ENCODE assay signal across 14 cellular contexts in genomic region chr3:194381460-194381875, GRCh38. TPM values are rescaled to one million over a fixed set of nuclear protein-coding genes. Genes with fewer than 3 reads are reported as not detected.
A peak's percentile ranks its signal among the peaks of the same experiment; 100 is the strongest.
DNase-seq lines count a peak whose midpoint lies in the region; ATAC-seq and TF ChIP-seq lines count a peak whose summit lies in the region.
"Had no signal": no experiment of that assay in that cellular context is flagged by ENCODE, and none has a peak within 500 bp of the region (broad histone marks: within the 10 kb centered on the region; RNA-seq: fewer than 3 reads in every experiment).

No MANE protein-coding gene starts in this region.

- BruUV-seq in MCF 10A (replicated peaks; lab: Mats Ljungman, UMichigan): no TSS peak

- H3K9me3 ChIP-seq in SK-N-SH: no peaks in the 10 kb centered on the region
- no peaks in the 10 kb centered on the region for H3K9me3 ChIP-seq in upper lobe of right lung
- H3K9me3 ChIP-seq in transverse colon: no peaks in the 10 kb centered on the region

- H3K4me3 ChIP-seq in SK-N-SH (ENCODE audit: low read depth in 2 of 2, low read length in 1 of 2) (peak overlapping the region; percentile 38 to 50), upper lobe of right lung (no peak overlapping the region), transverse colon (no peak overlapping the region)

- H3K36me3 ChIP-seq in SK-N-SH (replicated peaks in 1 of 2; ENCODE audit: control insufficient read depth in 1 of 2, insufficient read depth in 2 of 2, low read length in 1 of 2) (no peaks in the 10 kb centered on the region), upper lobe of right lung (no peaks in the 10 kb centered on the region), transverse colon (no peaks in the 10 kb centered on the region)

- POLR2A ChIA-PET in MCF 10A (lab: Yijun Ruan, JAX) (no interaction called here), SK-N-SH (lab: Yijun Ruan, JAX) (no interaction called here)

- no peaks in the 10 kb centered on the region for H4K20me1 ChIP-seq in SK-N-SH (ENCODE audit: insufficient read depth)

- H3K27me3 Mint-ChIP-seq in MCF 10A (ENCODE audit: insufficient read depth, unreplicated experiment): peaks cover 45% of the 10 kb centered on the region

- TF ChIP-seq POLR2A in transverse colon (IDR thresholded peaks at IDR 0.05): no peak

- H2AFZ ChIP-seq in SK-N-SH (ENCODE audit: low read depth): peak overlapping the region; percentile 86

- WGBS in SK-N-SH (ENCODE audit: low lambda C conversion rate): 22% methylated on average over 6 of the region's 17 CpGs
- WGBS in transverse colon (ENCODE audit: low coverage in 1 of 2), 2 donors: 45 to 66% methylated on average over 2 to 17 of the region's 17 CpGs

- in situ Hi-C loops in T47D (cut with HindIII; ENCODE audit: low pct_unique_long_range_greater_than_20kb, low sequenced_read_pairs): no loop called here
- in situ Hi-C loops in transverse colon (cut with MboI; ENCODE audit: low pct_ligation_motif_present in 1 of 4, low pct_unique_long_range_greater_than_20kb in 1 of 4, low sequenced_read_pairs in 3 of 4): no loop called here

- ATAC-seq in upper lobe of right lung (peak; percentile 64), HG03045 (IDR thresholded peaks at IDR 0.05; ENCODE audit: unreplicated experiment) (no peak)

- H3K9me2 ChIP-seq in SK-N-SH: no peaks in the 10 kb centered on the region

- no peak overlapping the region for H3K27ac Mint-ChIP-seq in MCF 10A (ENCODE audit: low read depth, unreplicated experiment)
- H3K27ac Mint-ChIP-seq: nephron; T-helper 2 cell treated with Interferon-gamma antibody and Interleukin-4, amounts not matched to agents 5 μg/mL and 100 μg/mL, for 36 hours had no signal

- no peak for TF ChIP-seq CTCF in MCF 10A (IDR thresholded peaks at IDR 0.05; ENCODE audit: unreplicated experiment)
- no peak for TF ChIP-seq CTCF in SK-N-SH (IDR thresholded peaks at IDR 0.05)
- no peak for TF ChIP-seq CTCF in upper lobe of right lung (IDR thresholded peaks at IDR 0.05)
- TF ChIP-seq CTCF in transverse colon (IDR thresholded peaks at IDR 0.05): no peak

- CTCF ChIA-PET in MCF 10A (lab: Yijun Ruan, JAX): no interaction called here
- CTCF ChIA-PET in SK-N-SH (lab: Yijun Ruan, JAX): interaction anchor here (1.0 to 1.7 kb wide), 3 partner anchors 22 to 48 kb away, joined by 3 to 8 read pairs (median 5); no protein-coding TSS in a partner anchor

- H3K27ac ChIP-seq in SK-N-SH (ENCODE audit: low read depth in 2 of 2, low read length in 1 of 2) (no peak overlapping the region), upper lobe of right lung (no peak overlapping the region), transverse colon (no peak overlapping the region)

- no peaks in the 10 kb centered on the region for H3K79me2 ChIP-seq in SK-N-SH (ENCODE audit: insufficient read depth)

- intact Hi-C loops in MCF 10A (cut with micrococcal nuclease): no loop called here
- intact Hi-C loops in upper lobe of right lung (cut with DNase I): no loop called here
- intact Hi-C loops in transverse colon (cut with DNase I; ENCODE audit: low total_unique reads): no loop called here

- H3K4me1 ChIP-seq in SK-N-SH (ENCODE audit: control insufficient read depth in 1 of 2, insufficient read depth in 2 of 2, low read depth in 1 of 2, low read length in 1 of 2): peaks cover 0 to 4% of the 10 kb centered on the region in 2 experiments; a peak in 1 of 4 replicates
- H3K4me1 ChIP-seq in upper lobe of right lung: no peaks in the 10 kb centered on the region
- H3K4me1 ChIP-seq in transverse colon: no peaks in the 10 kb centered on the region

- DNase-seq in T47D (ENCODE audit: low read depth in 1 of 2, low spot score in 1 of 2): peak; percentile 83 to 93
- no peak for DNase-seq in MCF 10A (ENCODE audit: unreplicated experiment)
- peak; percentile 87 for DNase-seq in SK-N-SH
- DNase-seq in islet precursor cell: peak; percentile 53
- DNase-seq in upper lobe of right lung: peak; percentile 60
- DNase-seq in transverse colon: no peak
- DNase-seq in stimulated activated CD8-positive, alpha-beta memory T cell treated with anti-CD3 and anti-CD28 coated beads, Interleukin-4, amount 100 ng/mL, for 48 hours: no peak
- DNase-seq: foreskin melanocyte, NCI-H1930 had no signal

- no peak for TF ChIP-seq EP300 in SK-N-SH (IDR thresholded peaks at IDR 0.05; ENCODE audit: borderline replicate concordance in 1 of 2, low read depth in 1 of 2, low read length in 1 of 2)
- TF ChIP-seq EP300 in transverse colon (IDR thresholded peaks at IDR 0.05; ENCODE audit: low read depth): no peak

- H3F3A ChIP-seq in SK-N-SH (replicated peaks; ENCODE audit: insufficient read depth): no peaks in the 10 kb centered on the region

- no peaks in the 10 kb centered on the region for H3K36me3 Mint-ChIP-seq in MCF 10A (ENCODE audit: insufficient read depth, unreplicated experiment)

- no peak overlapping the region for H3K4me3 Mint-ChIP-seq in MCF 10A (ENCODE audit: unreplicated experiment)
- H3K4me3 Mint-ChIP-seq: nephron; T-helper 2 cell treated with Interferon-gamma antibody and Interleukin-4, amounts not matched to agents 5 μg/mL and 100 μg/mL, for 36 hours had no signal

- no peak overlapping the region for H3K9ac ChIP-seq in SK-N-SH

- no peak for TF ChIP-seq RAD21 in SK-N-SH (IDR thresholded peaks at IDR 0.05; ENCODE audit: low read length)

- H3K4me2 ChIP-seq in SK-N-SH: peak overlapping the region; percentile 69

- no peaks in the 10 kb centered on the region for H3K4me1 Mint-ChIP-seq in MCF 10A (ENCODE audit: insufficient read depth, unreplicated experiment)
- H3K4me1 Mint-ChIP-seq: nephron had no signal

- no peaks in the 10 kb centered on the region; the same call in 1 of the 2 replicates for H3K27me3 ChIP-seq in SK-N-SH (ENCODE audit: insufficient read depth)
- peaks cover 11% of the 10 kb centered on the region for H3K27me3 ChIP-seq in upper lobe of right lung
- no peaks in the 10 kb centered on the region for H3K27me3 ChIP-seq in transverse colon

- H3K9me3 Mint-ChIP-seq in MCF 10A (ENCODE audit: unreplicated experiment): no peaks in the 10 kb centered on the region
- H3K9me3 Mint-ChIP-seq: nephron; T-helper 2 cell treated with Interferon-gamma antibody and Interleukin-4, amounts not matched to agents 5 μg/mL and 100 μg/mL, for 36 hours had no signal

TF ChIP-seq in SK-N-SH, 30 proteins besides CTCF, POLR2A, EP300 and RAD21:
- TF ChIP-seq GATA2 (CRISPR knock-in tag; IDR thresholded peaks at IDR 0.05) (no peak), RFX5 (IDR thresholded peaks at IDR 0.05; ENCODE audit: low read length) (0 out of 2 replicates have a peak, but pooled peaks have one; percentile 33)

RNA-seq across cellular contexts. Expression of gene LRRC15, which starts 11.9 kb away (rescaled TPM):
- total RNA-seq in MCF 10A (2022) (not detected in 2 replicates), upper lobe of right lung (1.1 TPM), transverse colon (under 1 TPM in 2 of 4 donors, not detected in 2; 0.14 to 0.32 TPM)
- polyA plus RNA-seq in SK-N-SH (2012; rRNA removed): 0.02 and 0.03 TPM in 2 replicates
- 0.01 and 0.03 TPM in 2 replicates for polyA plus RNA-seq in SK-N-SH (2012; cell fraction: cytosol; rRNA removed)
- polyA plus RNA-seq in SK-N-SH (2012; cell fraction: nucleus; rRNA removed): 0.04 and 0.05 TPM in 2 replicates

RNA-seq across cellular contexts. Expression of gene GP5, which starts 17.6 kb away (rescaled TPM):
- total RNA-seq in MCF 10A (2022) (0.15 TPM in 1 of 2 replicates, not detected in the other), upper lobe of right lung (0.26 TPM), transverse colon (not detected)
- polyA plus RNA-seq in SK-N-SH (2012; rRNA removed): 0.13 and 0.23 TPM in 2 replicates
- polyA plus RNA-seq in SK-N-SH (2012; cell fraction: cytosol; rRNA removed): 0.08 and 0.09 TPM in 2 replicates
- polyA plus RNA-seq in SK-N-SH (2012; cell fraction: nucleus; rRNA removed): 0.80 and 0.83 TPM in 2 replicates

RNA-seq across cellular contexts. Expression of gene CPN2, which starts 30.3 kb away (rescaled TPM):
- total RNA-seq in MCF 10A (2022): not detected in 2 replicates
- not detected in 2 replicates for polyA plus RNA-seq in SK-N-SH (2012; rRNA removed)
- polyA plus RNA-seq in SK-N-SH (2012; cell fraction: cytosol; rRNA removed): not detected in 2 replicates
- not detected in 2 replicates for polyA plus RNA-seq in SK-N-SH (2012; cell fraction: nucleus; rRNA removed)
- not detected for total RNA-seq in upper lobe of right lung
- under 1 TPM in 1 of 4 donors, not detected in 3; 0.14 TPM for total RNA-seq in transverse colon
- total RNA-seq: dermis microvascular lymphatic vessel endothelial cell, ureter had no signal

Comparison
In these comparisons a context has a peak if more than half of its experiments do, and no peak if none do; other contexts are left out.
1. DNase-seq: peak in T47D (2 of 2), SK-N-SH (single experiment), islet precursor cell (single experiment) and upper lobe of right lung (single experiment); none in MCF 10A (single experiment), transverse colon (single experiment) and stimulated activated CD8-positive, alpha-beta memory T cell treated with anti-CD3 and anti-CD28 coated beads, Interleukin-4, amount 100 ng/mL, for 48 hours (single experiment).
2. H3K4me3 ChIP-seq: peak in SK-N-SH (2 of 2); none in upper lobe of right lung (single experiment) and transverse colon (0 of 4).